12 cellular contexts compared by ENCODE assay signal in the genomic region with DNA sequence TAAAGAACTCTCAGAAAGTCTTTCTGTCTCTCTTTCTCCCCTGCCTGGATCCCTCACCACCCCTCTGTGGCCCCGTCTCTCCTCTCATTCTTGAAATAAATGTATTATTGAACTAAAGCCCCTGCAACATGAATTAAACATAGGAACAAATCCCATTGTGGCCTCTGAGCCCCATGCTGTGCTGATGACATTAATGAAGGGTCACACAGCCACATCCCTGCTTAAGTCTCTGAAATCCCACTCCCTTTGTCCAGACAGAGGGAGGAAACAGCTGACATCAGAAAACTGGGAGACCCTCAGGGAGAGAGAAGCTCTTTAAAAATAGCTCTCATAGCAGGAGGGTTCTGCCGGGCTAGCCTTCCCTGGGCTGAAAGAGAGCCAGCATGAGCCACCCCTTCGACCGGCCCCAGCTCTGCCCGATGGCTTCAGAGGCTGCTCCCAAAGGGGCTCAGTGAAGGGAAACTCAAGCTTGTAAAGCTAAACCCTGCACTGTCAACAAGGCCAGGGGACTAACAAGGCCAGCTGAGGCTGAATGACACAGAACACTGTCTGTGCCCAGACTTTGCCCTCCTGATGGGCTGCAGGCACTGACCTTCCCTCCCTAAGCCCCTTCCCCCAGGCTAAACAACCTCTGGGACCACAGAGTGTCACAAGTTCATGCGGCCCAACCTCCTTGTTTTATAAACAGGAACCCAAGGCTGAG.
"Had no signal": no experiment of that assay in that cellular context is flagged by ENCODE, and none has a peak within 500 bp of the region (broad histone marks: within the 10 kb centered on the region; RNA-seq: fewer than 3 reads in every experiment).

No MANE protein-coding gene starts in this region.

- H3K4me1 ChIP-seq: pancreas, uterus had no signal

- H3K4me1 Mint-ChIP-seq: activated CD4-positive, alpha-beta T cell treated with anti-CD3 and anti-CD28 coated beads, Interleukin-2, amount 10 ng/mL, durations not matched to agents 7 days and 5 days had no signal

- DNase-seq: activated CD4-positive, alpha-beta T cell treated with anti-CD3 and anti-CD28 coated beads, Interleukin-2, amount 10 ng/mL, durations not matched to agents 7 days and 5 days; activated CD4-positive, CD25-positive, alpha-beta regulatory T cell; activated CD8-positive, alpha-beta memory T cell treated with anti-CD3 and anti-CD28 coated beads for 24 hours; activated effector memory CD4-positive, alpha-beta T cell treated with Interleukin-2 at 50 U/mL for 16 hours; effector memory CD8-positive, alpha-beta T cell; erythroblast; pancreas; uterus had no signal

- H3K4me3 ChIP-seq: lung, pancreas, uterus had no signal

- ATAC-seq: effector memory CD8-positive, alpha-beta T cell; pancreas had no signal

- H3K4me3 Mint-ChIP-seq: activated CD4-positive, alpha-beta T cell treated with anti-CD3 and anti-CD28 coated beads, Interleukin-2, amount 10 ng/mL, durations not matched to agents 7 days and 5 days; activated naive CD8-positive, alpha-beta T cell; effector memory CD8-positive, alpha-beta T cell; natural killer cell treated with Interleukin-12 subunit alpha and Interleukin-12 subunit beta and Interleukin-15 and Interleukin-18, amount 100 ng/mL, for 72 hours; T-helper 1 cell treated with Interleukin-12 subunit alpha and Interleukin-12 subunit beta and Interleukin-4 antibody, amounts not matched to agents 30 μg/mL and 1 μg/mL, for 36 hours had no signal

- H3K9me3 ChIP-seq: pancreas, uterus had no signal

- H3K27me3 ChIP-seq: uterus had no signal

- H3K27ac Mint-ChIP-seq: activated CD4-positive, alpha-beta T cell treated with anti-CD3 and anti-CD28 coated beads, Interleukin-2, amount 10 ng/mL, durations not matched to agents 7 days and 5 days; activated naive CD8-positive, alpha-beta T cell; effector memory CD8-positive, alpha-beta T cell; natural killer cell treated with Interleukin-12 subunit alpha and Interleukin-12 subunit beta and Interleukin-15 and Interleukin-18, amount 100 ng/mL, for 72 hours; T-helper 1 cell treated with Interleukin-12 subunit alpha and Interleukin-12 subunit beta and Interleukin-4 antibody, amounts not matched to agents 30 μg/mL and 1 μg/mL, for 36 hours had no signal

- H3K36me3 ChIP-seq: pancreas, uterus had no signal

- H3K27ac ChIP-seq: pancreas, uterus had no signal

- H3K9me3 Mint-ChIP-seq: activated CD4-positive, alpha-beta T cell treated with anti-CD3 and anti-CD28 coated beads, Interleukin-2, amount 10 ng/mL, durations not matched to agents 7 days and 5 days; effector memory CD8-positive, alpha-beta T cell; natural killer cell treated with Interleukin-12 subunit alpha and Interleukin-12 subunit beta and Interleukin-15 and Interleukin-18, amount 100 ng/mL, for 72 hours; T-helper 1 cell treated with Interleukin-12 subunit alpha and Interleukin-12 subunit beta and Interleukin-4 antibody, amounts not matched to agents 30 μg/mL and 1 μg/mL, for 36 hours had no signal
